In genomic region chr18:35131387-35132283, GRCh38 we compare ENCODE assay signal across 15 cellular contexts.
DNase-seq lines count a peak whose midpoint lies in the region; ATAC-seq and TF ChIP-seq lines count a peak whose summit lies in the region.
"Had no signal": no experiment of that assay in that cellular context is flagged by ENCODE, and none has a peak within 500 bp of the region (broad histone marks: within the 10 kb centered on the region; RNA-seq: fewer than 3 reads in every experiment).

No MANE protein-coding gene starts in this region.

- H3K9me3 ChIP-seq in endodermal cell (ENCODE audit: control insufficient read depth, low read length) (no peaks in the 10 kb centered on the region), sigmoid colon (no peaks in the 10 kb centered on the region)
- H3K9me3 ChIP-seq: MG63, suprapubic skin had no signal

- H3K27ac Mint-ChIP-seq in endodermal cell: no peak overlapping the region
- H3K27ac Mint-ChIP-seq in activated CD4-positive, alpha-beta T cell treated with anti-CD3 and anti-CD28 coated beads, Interleukin-2, amount 10 ng/mL, durations not matched to agents 24 days and 14 days: no peak overlapping the region
- H3K27ac Mint-ChIP-seq: activated T-helper 1 cell treated with anti-CD3 and anti-CD28 coated beads, Interleukin-12 subunit alpha, Interleukin-12 subunit beta, Interleukin-2, Interleukin-4 antibody, amounts not matched to agents 30 ng/mL and 10 ng/mL and 1 ng/mL, durations not matched to agents 14 hours and 24 hours and 36 hours; GM23338 had no signal

- 89 to 97% methylated on average over 12 to 13 of the region's 13 CpGs for WGBS in endodermal cell (ENCODE audit: insufficient coverage in 1 of 2, insufficient read length in 1 of 2), 2 experiments
- 87 to 89% methylated on average over 13 of the region's 13 CpGs for WGBS in sigmoid colon, 2 donors

- H3K9me3 Mint-ChIP-seq in endodermal cell: no peaks in the 10 kb centered on the region
- H3K9me3 Mint-ChIP-seq in activated CD4-positive, alpha-beta T cell treated with anti-CD3 and anti-CD28 coated beads, Interleukin-2, amount 10 ng/mL, durations not matched to agents 24 days and 14 days: no peaks in the 10 kb centered on the region
- H3K9me3 Mint-ChIP-seq: activated T-helper 1 cell treated with anti-CD3 and anti-CD28 coated beads, Interleukin-12 subunit alpha, Interleukin-12 subunit beta, Interleukin-2, Interleukin-4 antibody, amounts not matched to agents 30 ng/mL and 10 ng/mL and 1 ng/mL, durations not matched to agents 14 hours and 24 hours and 36 hours; GM23338; T-cell had no signal

- TF ChIP-seq EP300 in sigmoid colon (IDR thresholded peaks at IDR 0.05): no peak

- H3K4me1 ChIP-seq in endodermal cell (ENCODE audit: control insufficient read depth, insufficient read depth, low read length): no peaks in the 10 kb centered on the region
- H3K4me1 ChIP-seq in sigmoid colon: peaks cover 0 to 13% (median 6%) of the 10 kb centered on the region in 4 donors
- H3K4me1 ChIP-seq: suprapubic skin had no signal

- intact Hi-C loops in sigmoid colon (cut with DNase I): no loop called here
- intact Hi-C loops in activated CD4-positive, alpha-beta T cell treated with anti-CD3 and anti-CD28 coated beads, Interleukin-2, amount 10 ng/mL, durations not matched to agents 24 days and 14 days (cut with micrococcal nuclease): no loop called here

- TF ChIP-seq CTCF in VCaP (conservative IDR thresholded peaks at IDR 0.05): no peak
- TF ChIP-seq CTCF in endodermal cell (conservative IDR thresholded peaks at IDR 0.05): no peak
- TF ChIP-seq CTCF in sigmoid colon (IDR thresholded peaks at IDR 0.05): no peak
- TF ChIP-seq CTCF in brain microvascular endothelial cell (IDR thresholded peaks at IDR 0.05; ENCODE audit: low read depth, low read length, missing control alignments): no peak

- ATAC-seq in HG02884 (IDR thresholded peaks at IDR 0.05; ENCODE audit: unreplicated experiment): no peak
- ATAC-seq: GM23338, T-cell had no signal

- H3K4me3 ChIP-seq in endodermal cell (ENCODE audit: low read length): no peak overlapping the region
- no peak overlapping the region for H3K4me3 ChIP-seq in sigmoid colon
- H3K4me3 ChIP-seq in brain microvascular endothelial cell (ENCODE audit: low read depth, low read length): no peak overlapping the region
- H3K4me3 ChIP-seq: GM23338, MG63, skin epidermis, suprapubic skin had no signal

- no peak overlapping the region for H3K9ac ChIP-seq in endodermal cell (ENCODE audit: extremely low read depth, low read length, poor library complexity, severe bottlenecking)

- no peak for TF ChIP-seq POLR2A in sigmoid colon (IDR thresholded peaks at IDR 0.05)

- no peaks in the 10 kb centered on the region for H3K27me3 Mint-ChIP-seq in endodermal cell (ENCODE audit: insufficient read depth)
- H3K27me3 Mint-ChIP-seq in activated CD4-positive, alpha-beta T cell treated with anti-CD3 and anti-CD28 coated beads, Interleukin-2, amount 10 ng/mL, durations not matched to agents 24 days and 14 days: no peaks in the 10 kb centered on the region
- H3K27me3 Mint-ChIP-seq: T-cell had no signal

- H3K36me3 ChIP-seq in endodermal cell (ENCODE audit: control insufficient read depth, insufficient read depth, low read length) (no peaks in the 10 kb centered on the region), sigmoid colon (peaks cover 0 to 36% (median 8%) of the 10 kb centered on the region in 4 donors), brain microvascular endothelial cell (replicated peaks) (peaks cover 41% of the 10 kb centered on the region)
- H3K36me3 ChIP-seq: MG63 had no signal

- no peak for DNase-seq in endodermal cell
- DNase-seq in sigmoid colon: no peak
- no peak for DNase-seq in brain microvascular endothelial cell
- no peak for DNase-seq in stimulated activated naive CD4-positive, alpha-beta T cell (lab: John Stamatoyannopoulos, UW)
- DNase-seq in activated CD4-positive, alpha-beta T cell treated with anti-CD3 and anti-CD28 coated beads, Interleukin-2, amount 10 ng/mL, durations not matched to agents 24 days and 14 days: no peak
- DNase-seq: MG63 had no signal

- in situ Hi-C loops in brain microvascular endothelial cell (cut with HindIII; ENCODE audit: low pct_ligation_motif_present, low sequenced_read_pairs): no loop called here

- H3K36me3 Mint-ChIP-seq in endodermal cell (ENCODE audit: low read depth): peaks cover 1% of the 10 kb centered on the region
- H3K36me3 Mint-ChIP-seq in activated CD4-positive, alpha-beta T cell treated with anti-CD3 and anti-CD28 coated beads, Interleukin-2, amount 10 ng/mL, durations not matched to agents 24 days and 14 days (ENCODE audit: low read depth): peaks cover 45% of the 10 kb centered on the region

- H3K27ac ChIP-seq in VCaP (peak overlapping the region; percentile 27; the same call in 1 of the 2 replicates), endodermal cell (ENCODE audit: low read depth, low read length) (peak overlapping the region; percentile 6), layer of hippocampus (ENCODE audit: low read depth, low read length) (peak overlapping the region; percentile 49), sigmoid colon (peak overlapping the region in 3 of 4 donors; percentile 17 to 24 (median 23)), brain microvascular endothelial cell (no peak overlapping the region)
- H3K27ac ChIP-seq: C4-2B, suprapubic skin had no signal

- H3K4me3 Mint-ChIP-seq in endodermal cell: no peak overlapping the region
- no peak overlapping the region for H3K4me3 Mint-ChIP-seq in activated CD4-positive, alpha-beta T cell treated with anti-CD3 and anti-CD28 coated beads, Interleukin-2, amount 10 ng/mL, durations not matched to agents 24 days and 14 days
- H3K4me3 Mint-ChIP-seq: activated T-helper 1 cell treated with anti-CD3 and anti-CD28 coated beads, Interleukin-12 subunit alpha, Interleukin-12 subunit beta, Interleukin-2, Interleukin-4 antibody, amounts not matched to agents 30 ng/mL and 10 ng/mL and 1 ng/mL, durations not matched to agents 14 hours and 24 hours and 36 hours; GM23338; T-cell had no signal

- H3K27me3 ChIP-seq in endodermal cell (ENCODE audit: control insufficient read depth, insufficient read depth, low read length, poor library complexity, severe bottlenecking) (no peaks in the 10 kb centered on the region), layer of hippocampus (ENCODE audit: control insufficient read depth, insufficient read depth, low read length) (no peaks in the 10 kb centered on the region), sigmoid colon (no peaks in the 10 kb centered on the region), brain microvascular endothelial cell (replicated peaks) (no peaks in the 10 kb centered on the region)
- H3K27me3 ChIP-seq: MG63, suprapubic skin had no signal

- H3K4me1 Mint-ChIP-seq in endodermal cell: no peaks in the 10 kb centered on the region
- H3K4me1 Mint-ChIP-seq in activated CD4-positive, alpha-beta T cell treated with anti-CD3 and anti-CD28 coated beads, Interleukin-2, amount 10 ng/mL, durations not matched to agents 24 days and 14 days: no peaks in the 10 kb centered on the region
